Comparison of ENCODE assay signal across 1 cellular context in the genomic region with DNA sequence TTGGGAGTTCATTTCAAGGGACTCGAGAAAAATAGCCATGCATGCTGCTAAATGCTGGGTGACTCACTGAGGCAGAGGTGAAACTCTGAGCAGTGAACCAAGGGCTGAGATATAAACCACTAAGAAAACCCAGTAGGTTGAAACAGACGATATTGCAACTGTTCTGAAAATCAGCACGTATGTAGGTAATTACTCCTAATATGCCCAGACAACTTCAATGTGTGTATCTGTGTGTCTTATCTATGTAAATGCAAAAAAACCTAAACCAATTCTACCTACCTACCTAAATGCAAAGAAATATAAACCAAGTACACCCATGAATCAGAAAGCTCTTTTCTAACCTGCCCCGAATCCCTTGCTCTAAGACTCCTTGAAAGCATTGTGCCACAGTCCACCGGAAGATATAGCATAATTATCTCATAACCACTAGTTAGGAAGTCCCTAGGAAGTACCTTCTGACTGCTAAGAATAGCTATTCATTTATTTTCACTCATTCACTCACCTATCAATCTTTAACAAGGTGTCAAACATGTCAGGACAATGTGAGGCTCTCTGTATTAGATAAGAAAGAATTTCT.
TF ChIP-seq lines count a peak whose summit lies in the region.

No MANE protein-coding gene starts in this region.

TF ChIP-seq in GM12878, 131 proteins besides CTCF, POLR2A, EP300 and RAD21 (continued from another document and continues in another):
- TF ChIP-seq, protein P1, sequence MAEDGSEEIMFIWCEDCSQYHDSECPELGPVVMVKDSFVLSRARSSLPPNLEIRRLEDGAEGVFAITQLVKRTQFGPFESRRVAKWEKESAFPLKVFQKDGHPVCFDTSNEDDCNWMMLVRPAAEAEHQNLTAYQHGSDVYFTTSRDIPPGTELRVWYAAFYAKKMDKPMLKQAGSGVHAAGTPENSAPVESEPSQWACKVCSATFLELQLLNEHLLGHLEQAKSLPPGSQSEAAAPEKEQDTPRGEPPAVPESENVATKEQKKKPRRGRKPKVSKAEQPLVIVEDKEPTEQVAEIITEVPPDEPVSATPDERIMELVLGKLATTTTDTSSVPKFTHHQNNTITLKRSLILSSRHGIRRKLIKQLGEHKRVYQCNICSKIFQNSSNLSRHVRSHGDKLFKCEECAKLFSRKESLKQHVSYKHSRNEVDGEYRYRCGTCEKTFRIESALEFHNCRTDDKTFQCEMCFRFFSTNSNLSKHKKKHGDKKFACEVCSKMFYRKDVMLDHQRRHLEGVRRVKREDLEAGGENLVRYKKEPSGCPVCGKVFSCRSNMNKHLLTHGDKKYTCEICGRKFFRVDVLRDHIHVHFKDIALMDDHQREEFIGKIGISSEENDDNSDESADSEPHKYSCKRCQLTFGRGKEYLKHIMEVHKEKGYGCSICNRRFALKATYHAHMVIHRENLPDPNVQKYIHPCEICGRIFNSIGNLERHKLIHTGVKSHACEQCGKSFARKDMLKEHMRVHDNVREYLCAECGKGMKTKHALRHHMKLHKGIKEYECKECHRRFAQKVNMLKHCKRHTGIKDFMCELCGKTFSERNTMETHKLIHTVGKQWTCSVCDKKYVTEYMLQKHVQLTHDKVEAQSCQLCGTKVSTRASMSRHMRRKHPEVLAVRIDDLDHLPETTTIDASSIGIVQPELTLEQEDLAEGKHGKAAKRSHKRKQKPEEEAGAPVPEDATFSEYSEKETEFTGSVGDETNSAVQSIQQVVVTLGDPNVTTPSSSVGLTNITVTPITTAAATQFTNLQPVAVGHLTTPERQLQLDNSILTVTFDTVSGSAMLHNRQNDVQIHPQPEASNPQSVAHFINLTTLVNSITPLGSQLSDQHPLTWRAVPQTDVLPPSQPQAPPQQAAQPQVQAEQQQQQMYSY (CRISPR knock-in tag; IDR thresholded peaks at IDR 0.05), result no peak
- TF ChIP-seq ATF7 (IDR thresholded peaks at IDR 0.05; ENCODE audit: low read depth), result peak; percentile 87
- TF ChIP-seq SMAD5 (IDR thresholded peaks at IDR 0.05; ENCODE audit: low read depth), result no peak
- 0 out of 2 replicates have a peak, but pooled peaks have one; percentile 19 for TF ChIP-seq IRF4 (IDR thresholded peaks at IDR 0.05; ENCODE audit: low read depth, low read length)
- no peak for TF ChIP-seq GABPA (IDR thresholded peaks at IDR 0.05; ENCODE audit: low read depth)
- no peak for TF ChIP-seq MYC (IDR thresholded peaks at IDR 0.05; ENCODE audit: insufficient read depth, insufficient read length, insufficient replicate concordance, low read length, severe bottlenecking)
- TF ChIP-seq, protein P2, sequence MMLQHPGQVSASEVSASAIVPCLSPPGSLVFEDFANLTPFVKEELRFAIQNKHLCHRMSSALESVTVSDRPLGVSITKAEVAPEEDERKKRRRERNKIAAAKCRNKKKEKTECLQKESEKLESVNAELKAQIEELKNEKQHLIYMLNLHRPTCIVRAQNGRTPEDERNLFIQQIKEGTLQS (IDR thresholded peaks at IDR 0.05; ENCODE audit: borderline replicate concordance, extremely low read depth, low read depth, low read length), result no peak
- TF ChIP-seq, protein P3, sequence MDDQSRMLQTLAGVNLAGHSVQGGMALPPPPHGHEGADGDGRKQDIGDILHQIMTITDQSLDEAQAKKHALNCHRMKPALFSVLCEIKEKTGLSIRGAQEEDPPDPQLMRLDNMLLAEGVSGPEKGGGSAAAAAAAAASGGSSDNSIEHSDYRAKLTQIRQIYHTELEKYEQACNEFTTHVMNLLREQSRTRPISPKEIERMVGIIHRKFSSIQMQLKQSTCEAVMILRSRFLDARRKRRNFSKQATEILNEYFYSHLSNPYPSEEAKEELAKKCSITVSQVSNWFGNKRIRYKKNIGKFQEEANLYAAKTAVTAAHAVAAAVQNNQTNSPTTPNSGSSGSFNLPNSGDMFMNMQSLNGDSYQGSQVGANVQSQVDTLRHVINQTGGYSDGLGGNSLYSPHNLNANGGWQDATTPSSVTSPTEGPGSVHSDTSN (IDR thresholded peaks at IDR 0.05; ENCODE audit: insufficient replicate concordance, low read depth, low read length), result peak; percentile 56
- TF ChIP-seq MEF2B (IDR thresholded peaks at IDR 0.05; ENCODE audit: partially characterized antibody, poor library complexity, severe bottlenecking), result peak; percentile 88
- TF ChIP-seq KLF5 (IDR thresholded peaks at IDR 0.05; ENCODE audit: partially characterized antibody), result no peak
- TF ChIP-seq TBL1XR1 (IDR thresholded peaks at IDR 0.05; ENCODE audit: low read depth, low read length), result 0 out of 2 replicates have a peak, but pooled peaks have one; percentile 15
- TF ChIP-seq, protein P4, sequence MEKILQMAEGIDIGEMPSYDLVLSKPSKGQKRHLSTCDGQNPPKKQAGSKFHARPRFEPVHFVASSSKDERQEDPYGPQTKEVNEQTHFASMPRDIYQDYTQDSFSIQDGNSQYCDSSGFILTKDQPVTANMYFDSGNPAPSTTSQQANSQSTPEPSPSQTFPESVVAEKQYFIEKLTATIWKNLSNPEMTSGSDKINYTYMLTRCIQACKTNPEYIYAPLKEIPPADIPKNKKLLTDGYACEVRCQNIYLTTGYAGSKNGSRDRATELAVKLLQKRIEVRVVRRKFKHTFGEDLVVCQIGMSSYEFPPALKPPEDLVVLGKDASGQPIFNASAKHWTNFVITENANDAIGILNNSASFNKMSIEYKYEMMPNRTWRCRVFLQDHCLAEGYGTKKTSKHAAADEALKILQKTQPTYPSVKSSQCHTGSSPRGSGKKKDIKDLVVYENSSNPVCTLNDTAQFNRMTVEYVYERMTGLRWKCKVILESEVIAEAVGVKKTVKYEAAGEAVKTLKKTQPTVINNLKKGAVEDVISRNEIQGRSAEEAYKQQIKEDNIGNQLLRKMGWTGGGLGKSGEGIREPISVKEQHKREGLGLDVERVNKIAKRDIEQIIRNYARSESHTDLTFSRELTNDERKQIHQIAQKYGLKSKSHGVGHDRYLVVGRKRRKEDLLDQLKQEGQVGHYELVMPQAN (conservative IDR thresholded peaks at IDR 0.05), result no peak
- TF ChIP-seq ZNF24 (IDR thresholded peaks at IDR 0.05), result peak; percentile 47
- TF ChIP-seq BRCA1 (IDR thresholded peaks at IDR 0.05; ENCODE audit: low read depth, low read length), result no peak
- TF ChIP-seq PAX8 (IDR thresholded peaks at IDR 0.05), result no peak
- no peak for TF ChIP-seq ASH2L (IDR thresholded peaks at IDR 0.05; ENCODE audit: borderline replicate concordance, low read depth)
- TF ChIP-seq MXI1 (IDR thresholded peaks at IDR 0.05; ENCODE audit: low read depth, low read length), result no peak
- TF ChIP-seq, protein P5, sequence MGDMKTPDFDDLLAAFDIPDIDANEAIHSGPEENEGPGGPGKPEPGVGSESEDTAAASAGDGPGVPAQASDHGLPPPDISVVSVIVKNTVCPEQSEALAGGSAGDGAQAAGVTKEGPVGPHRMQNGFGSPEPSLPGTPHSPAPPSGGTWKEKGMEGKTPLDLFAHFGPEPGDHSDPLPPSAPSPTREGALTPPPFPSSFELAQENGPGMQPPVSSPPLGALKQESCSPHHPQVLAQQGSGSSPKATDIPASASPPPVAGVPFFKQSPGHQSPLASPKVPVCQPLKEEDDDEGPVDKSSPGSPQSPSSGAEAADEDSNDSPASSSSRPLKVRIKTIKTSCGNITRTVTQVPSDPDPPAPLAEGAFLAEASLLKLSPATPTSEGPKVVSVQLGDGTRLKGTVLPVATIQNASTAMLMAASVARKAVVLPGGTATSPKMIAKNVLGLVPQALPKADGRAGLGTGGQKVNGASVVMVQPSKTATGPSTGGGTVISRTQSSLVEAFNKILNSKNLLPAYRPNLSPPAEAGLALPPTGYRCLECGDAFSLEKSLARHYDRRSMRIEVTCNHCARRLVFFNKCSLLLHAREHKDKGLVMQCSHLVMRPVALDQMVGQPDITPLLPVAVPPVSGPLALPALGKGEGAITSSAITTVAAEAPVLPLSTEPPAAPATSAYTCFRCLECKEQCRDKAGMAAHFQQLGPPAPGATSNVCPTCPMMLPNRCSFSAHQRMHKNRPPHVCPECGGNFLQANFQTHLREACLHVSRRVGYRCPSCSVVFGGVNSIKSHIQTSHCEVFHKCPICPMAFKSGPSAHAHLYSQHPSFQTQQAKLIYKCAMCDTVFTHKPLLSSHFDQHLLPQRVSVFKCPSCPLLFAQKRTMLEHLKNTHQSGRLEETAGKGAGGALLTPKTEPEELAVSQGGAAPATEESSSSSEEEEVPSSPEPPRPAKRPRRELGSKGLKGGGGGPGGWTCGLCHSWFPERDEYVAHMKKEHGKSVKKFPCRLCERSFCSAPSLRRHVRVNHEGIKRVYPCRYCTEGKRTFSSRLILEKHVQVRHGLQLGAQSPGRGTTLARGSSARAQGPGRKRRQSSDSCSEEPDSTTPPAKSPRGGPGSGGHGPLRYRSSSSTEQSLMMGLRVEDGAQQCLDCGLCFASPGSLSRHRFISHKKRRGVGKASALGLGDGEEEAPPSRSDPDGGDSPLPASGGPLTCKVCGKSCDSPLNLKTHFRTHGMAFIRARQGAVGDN (IDR thresholded peaks at IDR 0.05), result peak; percentile 44; the same call in 1 of the 2 replicates
- TF ChIP-seq, protein P6, sequence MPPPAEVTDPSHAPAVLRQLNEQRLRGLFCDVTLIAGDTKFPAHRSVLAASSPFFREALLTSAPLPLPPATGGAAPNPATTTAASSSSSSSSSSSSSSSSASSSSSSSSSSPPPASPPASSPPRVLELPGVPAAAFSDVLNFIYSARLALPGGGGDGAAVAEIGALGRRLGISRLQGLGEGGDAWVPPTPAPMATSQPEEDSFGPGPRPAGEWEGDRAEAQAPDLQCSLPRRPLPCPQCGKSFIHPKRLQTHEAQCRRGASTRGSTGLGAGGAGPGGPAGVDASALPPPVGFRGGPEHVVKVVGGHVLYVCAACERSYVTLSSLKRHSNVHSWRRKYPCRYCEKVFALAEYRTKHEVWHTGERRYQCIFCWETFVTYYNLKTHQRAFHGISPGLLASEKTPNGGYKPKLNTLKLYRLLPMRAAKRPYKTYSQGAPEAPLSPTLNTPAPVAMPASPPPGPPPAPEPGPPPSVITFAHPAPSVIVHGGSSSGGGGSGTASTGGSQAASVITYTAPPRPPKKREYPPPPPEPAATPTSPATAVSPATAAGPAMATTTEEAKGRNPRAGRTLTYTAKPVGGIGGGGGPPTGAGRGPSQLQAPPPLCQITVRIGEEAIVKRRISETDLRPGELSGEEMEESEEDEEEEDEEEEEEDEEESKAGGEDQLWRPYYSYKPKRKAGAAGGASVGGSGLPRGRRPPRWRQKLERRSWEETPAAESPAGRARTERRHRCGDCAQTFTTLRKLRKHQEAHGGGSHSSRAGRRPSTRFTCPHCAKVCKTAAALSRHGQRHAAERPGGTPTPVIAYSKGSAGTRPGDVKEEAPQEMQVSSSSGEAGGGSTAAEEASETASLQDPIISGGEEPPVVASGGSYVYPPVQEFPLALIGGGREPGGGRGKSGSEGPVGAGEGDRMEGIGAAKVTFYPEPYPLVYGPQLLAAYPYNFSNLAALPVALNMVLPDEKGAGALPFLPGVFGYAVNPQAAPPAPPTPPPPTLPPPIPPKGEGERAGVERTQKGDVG (CRISPR knock-in tag; IDR thresholded peaks at IDR 0.05), result no peak
- no peak for TF ChIP-seq MYB (IDR thresholded peaks at IDR 0.05; ENCODE audit: borderline replicate concordance, low read depth, low read length)
- TF ChIP-seq, protein P7, sequence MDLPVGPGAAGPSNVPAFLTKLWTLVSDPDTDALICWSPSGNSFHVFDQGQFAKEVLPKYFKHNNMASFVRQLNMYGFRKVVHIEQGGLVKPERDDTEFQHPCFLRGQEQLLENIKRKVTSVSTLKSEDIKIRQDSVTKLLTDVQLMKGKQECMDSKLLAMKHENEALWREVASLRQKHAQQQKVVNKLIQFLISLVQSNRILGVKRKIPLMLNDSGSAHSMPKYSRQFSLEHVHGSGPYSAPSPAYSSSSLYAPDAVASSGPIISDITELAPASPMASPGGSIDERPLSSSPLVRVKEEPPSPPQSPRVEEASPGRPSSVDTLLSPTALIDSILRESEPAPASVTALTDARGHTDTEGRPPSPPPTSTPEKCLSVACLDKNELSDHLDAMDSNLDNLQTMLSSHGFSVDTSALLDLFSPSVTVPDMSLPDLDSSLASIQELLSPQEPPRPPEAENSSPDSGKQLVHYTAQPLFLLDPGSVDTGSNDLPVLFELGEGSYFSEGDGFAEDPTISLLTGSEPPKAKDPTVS (IDR thresholded peaks at IDR 0.05; ENCODE audit: low read depth, low read length), result no peak
- TF ChIP-seq DPF2 (IDR thresholded peaks at IDR 0.05), result peak; percentile 88
- TF ChIP-seq, protein P8, sequence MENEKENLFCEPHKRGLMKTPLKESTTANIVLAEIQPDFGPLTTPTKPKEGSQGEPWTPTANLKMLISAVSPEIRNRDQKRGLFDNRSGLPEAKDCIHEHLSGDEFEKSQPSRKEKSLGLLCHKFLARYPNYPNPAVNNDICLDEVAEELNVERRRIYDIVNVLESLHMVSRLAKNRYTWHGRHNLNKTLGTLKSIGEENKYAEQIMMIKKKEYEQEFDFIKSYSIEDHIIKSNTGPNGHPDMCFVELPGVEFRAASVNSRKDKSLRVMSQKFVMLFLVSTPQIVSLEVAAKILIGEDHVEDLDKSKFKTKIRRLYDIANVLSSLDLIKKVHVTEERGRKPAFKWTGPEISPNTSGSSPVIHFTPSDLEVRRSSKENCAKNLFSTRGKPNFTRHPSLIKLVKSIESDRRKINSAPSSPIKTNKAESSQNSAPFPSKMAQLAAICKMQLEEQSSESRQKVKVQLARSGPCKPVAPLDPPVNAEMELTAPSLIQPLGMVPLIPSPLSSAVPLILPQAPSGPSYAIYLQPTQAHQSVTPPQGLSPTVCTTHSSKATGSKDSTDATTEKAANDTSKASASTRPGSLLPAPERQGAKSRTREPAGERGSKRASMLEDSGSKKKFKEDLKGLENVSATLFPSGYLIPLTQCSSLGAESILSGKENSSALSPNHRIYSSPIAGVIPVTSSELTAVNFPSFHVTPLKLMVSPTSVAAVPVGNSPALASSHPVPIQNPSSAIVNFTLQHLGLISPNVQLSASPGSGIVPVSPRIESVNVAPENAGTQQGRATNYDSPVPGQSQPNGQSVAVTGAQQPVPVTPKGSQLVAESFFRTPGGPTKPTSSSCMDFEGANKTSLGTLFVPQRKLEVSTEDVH (IDR thresholded peaks at IDR 0.05; ENCODE audit: low read depth, partially characterized antibody), result no peak
- TF ChIP-seq NR2F1 (conservative IDR thresholded peaks at IDR 0.05), result 0 out of 2 replicates have a peak, but pooled peaks have one; percentile 53
- TF ChIP-seq SUZ12 (IDR thresholded peaks at IDR 0.05; ENCODE audit: unreplicated experiment), result no peak
- TF ChIP-seq ETV6 (conservative IDR thresholded peaks at IDR 0.05 in 1 of 2, IDR thresholded peaks at IDR 0.05 in 1 of 2; ENCODE audit: borderline replicate concordance in 1 of 2, low read depth in 1 of 2), result peak in 1 of 2 experiments; percentile 72; a peak in 1 of 4 replicates
- TF ChIP-seq ZBED1 (IDR thresholded peaks at IDR 0.05; ENCODE audit: borderline replicate concordance), result no peak
